In the genomic region with DNA sequence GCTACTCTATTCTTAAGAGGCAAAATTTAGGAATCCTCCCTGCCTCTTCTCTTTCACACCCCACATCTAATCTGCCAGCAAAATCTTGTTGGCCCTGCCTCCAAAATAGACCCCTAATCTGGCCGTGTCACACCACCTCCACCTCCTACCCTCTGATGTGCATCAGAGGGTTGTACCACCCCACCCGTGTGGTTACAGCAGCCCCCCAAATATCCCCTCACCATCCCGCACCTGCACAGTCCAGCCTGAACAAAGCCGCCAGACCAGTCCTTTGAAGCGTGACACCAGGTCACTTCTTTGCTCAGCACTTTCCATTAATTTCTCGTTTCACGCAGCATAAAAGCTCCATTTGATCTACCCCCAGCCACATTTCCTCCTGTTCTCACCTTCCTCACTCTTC, we compare ENCODE assay signal across 9 cellular contexts. TPM values are rescaled to one million over a fixed set of nuclear protein-coding genes. Genes with fewer than 3 reads are reported as not detected.
DNase-seq lines count a peak whose midpoint lies in the region; ATAC-seq, FAIRE-seq and TF ChIP-seq lines count a peak whose summit lies in the region.
"Had no signal": no experiment of that assay in that cellular context is flagged by ENCODE, and none has a peak within 500 bp of the region (broad histone marks: within the 10 kb centered on the region; RNA-seq: fewer than 3 reads in every experiment).

No MANE protein-coding gene starts in this region.

- no peak for TF ChIP-seq RAD21 in HepG2 (CRISPR knock-in tag; IDR thresholded peaks at IDR 0.05)

- H3K79me2 ChIP-seq in HepG2 (ENCODE audit: insufficient read depth, low read length): peaks cover 7% of the 10 kb centered on the region

- H3K4me2 ChIP-seq in HepG2 (ENCODE audit: low read depth, low read length): peak overlapping the region; percentile 97

- peak overlapping the region; percentile 18 to 94 (median 76) for H3K27ac Mint-ChIP-seq in naive thymus-derived CD4-positive, alpha-beta T cell

- TF ChIP-seq EP300 in HepG2 (IDR thresholded peaks at IDR 0.05; ENCODE audit: low read depth in 2 of 2, low read length in 2 of 2) (no peak), HepG2 (CRISPR knock-in tag; IDR thresholded peaks at IDR 0.05; ENCODE audit: borderline replicate concordance) (no peak), upper lobe of left lung (IDR thresholded peaks at IDR 0.05) (no peak)

- no peak for TF ChIP-seq CTCF in HepG2 (CRISPR knock-in tag; IDR thresholded peaks at IDR 0.05)
- TF ChIP-seq CTCF in right lobe of liver (IDR thresholded peaks at IDR 0.05): no peak
- no peak for TF ChIP-seq CTCF in body of pancreas (IDR thresholded peaks at IDR 0.05)
- no peak for TF ChIP-seq CTCF in uterus (IDR thresholded peaks at IDR 0.05)
- no peak for TF ChIP-seq CTCF in upper lobe of left lung (IDR thresholded peaks at IDR 0.05)

- H3K4me3 Mint-ChIP-seq in naive thymus-derived CD4-positive, alpha-beta T cell: peak overlapping the region; percentile 57 to 94 (median 82)

- H3K27ac ChIP-seq in HepG2 (ENCODE audit: extremely low read length, insufficient read depth, low read length): no peak overlapping the region
- no peak overlapping the region for H3K27ac ChIP-seq in right lobe of liver
- peak overlapping the region in 3 of 4 donors; percentile 97 to 98 (median 98) for H3K27ac ChIP-seq in body of pancreas
- peak overlapping the region; percentile 83 for H3K27ac ChIP-seq in naive thymus-derived CD4-positive, alpha-beta T cell (ENCODE audit: low read depth, low read length)
- H3K27ac ChIP-seq in uterus: peak overlapping the region; percentile 79 to 91
- peak overlapping the region in 2 of 4 donors; percentile 88 to 94 for H3K27ac ChIP-seq in upper lobe of left lung

- H2AFZ ChIP-seq in HepG2 (ENCODE audit: low read length): peak overlapping the region; percentile 83

- H3K4me1 ChIP-seq in HepG2 (ENCODE audit: insufficient read depth, low read length) (peaks cover 45% of the 10 kb centered on the region), right lobe of liver (peaks cover 0 to 8% (median 0%) of the 10 kb centered on the region in 4 donors), body of pancreas (peaks cover 50% of the 10 kb centered on the region), uterus (peaks cover 0 to 4% of the 10 kb centered on the region in 2 donors), upper lobe of left lung (peaks cover 12 to 30% (median 21%) of the 10 kb centered on the region in 4 donors)
- peaks cover 30 to 36% of the 10 kb centered on the region in 2 donors for H3K4me1 ChIP-seq in naive thymus-derived CD4-positive, alpha-beta T cell (ENCODE audit: control insufficient read depth in 2 of 2, insufficient read depth in 2 of 2, low read length in 2 of 2)

- DNase-seq in HepG2 (ENCODE audit: low spot score) (no peak), right lobe of liver (no peak), body of pancreas (peak in 1 of 4 donors; percentile 8), uterus (no peak), OCI-M1 (lab: John Stamatoyannopoulos, UW) (no peak), COLO668 (lab: John Stamatoyannopoulos, UW; ENCODE audit: unreplicated experiment) (no peak), upper lobe of left lung (no peak)
- no peak for DNase-seq in naive thymus-derived CD4-positive, alpha-beta T cell
- DNase-seq: DMS 273 treated with DMSO at 0.1 percent for 48 hours had no signal

- H3K9me3 Mint-ChIP-seq in naive thymus-derived CD4-positive, alpha-beta T cell: no peaks in the 10 kb centered on the region

- H3K4me1 Mint-ChIP-seq in naive thymus-derived CD4-positive, alpha-beta T cell: peaks cover 32 to 50% (median 48%) of the 10 kb centered on the region in 7 donors

- H3K9me3 ChIP-seq in HepG2 (ENCODE audit: low read length): no peaks in the 10 kb centered on the region
- no peaks in the 10 kb centered on the region for H3K9me3 ChIP-seq in right lobe of liver
- H3K9me3 ChIP-seq in body of pancreas: no peaks in the 10 kb centered on the region
- no peaks in the 10 kb centered on the region for H3K9me3 ChIP-seq in naive thymus-derived CD4-positive, alpha-beta T cell (ENCODE audit: control insufficient read depth in 2 of 3, low read length in 3 of 3)
- no peaks in the 10 kb centered on the region for H3K9me3 ChIP-seq in uterus
- H3K9me3 ChIP-seq in upper lobe of left lung: no peaks in the 10 kb centered on the region

- CTCF ChIA-PET in HepG2 (lab: Yijun Ruan, JAX; ENCODE audit: low intra/inter-chr PET ratio, low total read pairs): no interaction called here
- CTCF ChIA-PET in naive thymus-derived CD4-positive, alpha-beta T cell (lab: Charles Lee): interaction anchor here (0.6 kb wide), 1 partner anchor 1342 kb away, joined by 3 read pairs; no protein-coding TSS in a partner anchor

- H3K4me3 ChIP-seq in HepG2 (replicated peaks in 1 of 3; ENCODE audit: insufficient read depth in 1 of 3, low read depth in 2 of 3, low read length in 3 of 3): peak overlapping the region; percentile 80 to 96 (median 92)
- H3K4me3 ChIP-seq in right lobe of liver: no peak overlapping the region
- H3K4me3 ChIP-seq in body of pancreas: no peak overlapping the region
- peak overlapping the region; percentile 67 for H3K4me3 ChIP-seq in naive thymus-derived CD4-positive, alpha-beta T cell (ENCODE audit: low read length)
- peak overlapping the region in 1 of 2 donors; percentile 41 for H3K4me3 ChIP-seq in uterus
- peak overlapping the region in 1 of 4 donors; percentile 93 for H3K4me3 ChIP-seq in upper lobe of left lung

- BruUV-seq in HepG2 (replicated peaks; lab: Mats Ljungman, UMichigan): no TSS peak

- 8% methylated on average over 7 of the region's 7 CpGs for WGBS in HepG2 (ENCODE audit: low lambda C conversion rate)
- 94% methylated on average over 5 of the region's 7 CpGs for WGBS in right lobe of liver (ENCODE audit: insufficient coverage, low coverage, low lambda C conversion rate, missing lambda C conversion rate)
- WGBS in body of pancreas, 2 donors: 94 to 96% methylated on average over 7 of the region's 7 CpGs
- WGBS in upper lobe of left lung, 2 donors: 95 to 98% methylated on average over 7 of the region's 7 CpGs

- POLR2A ChIA-PET in HepG2 (lab: Yijun Ruan, JAX): interaction anchor here (2.0 kb wide), 1 partner anchor 83 kb away, joined by 7 read pairs; a partner anchor contains a TSS
- POLR2A ChIA-PET in naive thymus-derived CD4-positive, alpha-beta T cell (lab: Charles Lee): interaction anchor here (1.0 to 2.6 kb wide), 3 partner anchors 10 to 57 kb away, joined by 3 to 16 read pairs (median 4); no protein-coding TSS in a partner anchor

- FAIRE-seq in HepG2 (lab: Jason Lieb, UNC): no peak

- intact Hi-C loops in HepG2 (cut with micrococcal nuclease; ENCODE audit: unreplicated experiment): no loop called here
- intact Hi-C loops in right lobe of liver (cut with DNase I): no loop called here
- intact Hi-C loops in body of pancreas (cut with DNase I): no loop called here
- intact Hi-C loops in naive thymus-derived CD4-positive, alpha-beta T cell (cut with micrococcal nuclease): loop anchor here (5.0 to 10.0 kb wide), 4 partner anchors 53 to 941 kb away; no protein-coding TSS in a partner anchor
- intact Hi-C loops in uterus (cut with DNase I; ENCODE audit: low total_unique reads): no loop called here

- no peaks in the 10 kb centered on the region for H4K20me1 ChIP-seq in HepG2 (ENCODE audit: insufficient read depth, low read length)

- ATAC-seq in HepG2 (peak; percentile 44), right lobe of liver (no peak), body of pancreas (no peak), upper lobe of left lung (ENCODE audit: low FRiP score in 2 of 2) (no peak)
- ATAC-seq in naive thymus-derived CD4-positive, alpha-beta T cell: no peak

- peaks cover 0 to 20% (median 0%) of the 10 kb centered on the region in 5 donors for H3K27me3 Mint-ChIP-seq in naive thymus-derived CD4-positive, alpha-beta T cell

- peaks cover 0 to 10% (median 0%) of the 10 kb centered on the region in 5 donors for H3K36me3 Mint-ChIP-seq in naive thymus-derived CD4-positive, alpha-beta T cell

- peak overlapping the region; percentile 75 for H3K9ac ChIP-seq in HepG2 (ENCODE audit: insufficient read depth, low read depth, low read length)

- no peak for TF ChIP-seq POLR2A in HepG2 (IDR thresholded peaks at IDR 0.05; ENCODE audit: insufficient read depth in 1 of 2, low read depth in 2 of 2, low read length in 2 of 2)
- no peak for TF ChIP-seq POLR2A in right lobe of liver (IDR thresholded peaks at IDR 0.05)
- no peak for TF ChIP-seq POLR2A in body of pancreas (IDR thresholded peaks at IDR 0.05)
- TF ChIP-seq POLR2A in uterus (IDR thresholded peaks at IDR 0.05): no peak
- TF ChIP-seq POLR2A in upper lobe of left lung (IDR thresholded peaks at IDR 0.05): no peak

- H3K27me3 ChIP-seq in HepG2 (ENCODE audit: control insufficient read depth in 1 of 2, insufficient read depth in 2 of 2, low read length in 2 of 2) (peaks cover 1 to 27% of the 10 kb centered on the region in 2 experiments; a peak in 3 of 5 replicates), right lobe of liver (no peaks in the 10 kb centered on the region), body of pancreas (no peaks in the 10 kb centered on the region), uterus (no peaks in the 10 kb centered on the region), upper lobe of left lung (no peaks in the 10 kb centered on the region)
- no peaks in the 10 kb centered on the region for H3K27me3 ChIP-seq in naive thymus-derived CD4-positive, alpha-beta T cell (ENCODE audit: control insufficient read depth in 2 of 2, insufficient read depth in 2 of 2, low read length in 2 of 2)

- H3K36me3 ChIP-seq in HepG2 (replicated peaks in 1 of 2; ENCODE audit: control insufficient read depth in 1 of 2, insufficient read depth in 2 of 2, low read length in 2 of 2) (no peaks in the 10 kb centered on the region), right lobe of liver (no peaks in the 10 kb centered on the region), body of pancreas (replicated peaks in 1 of 2; ENCODE audit: insufficient read depth in 1 of 2, low read depth in 2 of 2) (no peaks in the 10 kb centered on the region), uterus (no peaks in the 10 kb centered on the region), upper lobe of left lung (no peaks in the 10 kb centered on the region)
- no peaks in the 10 kb centered on the region for H3K36me3 ChIP-seq in naive thymus-derived CD4-positive, alpha-beta T cell (ENCODE audit: control insufficient read depth in 2 of 3, insufficient read depth in 3 of 3, low read length in 3 of 3)

- in situ Hi-C loops in HepG2 (cut with HindIII; ENCODE audit: extremely low pct_ligation_motif_present, low pct_unique_long_range_greater_than_20kb): no loop called here

RNA-seq across cellular contexts. Expression of a gene that starts 0.8 kb away (rescaled TPM):
- total RNA-seq in HepG2 (2016; rRNA removed; fragmentation: Illumina TruSeq; extraction: Trizol): 28.4 and 30.3 TPM in 2 replicates
- 4.1 and 5.8 TPM in 2 replicates for total RNA-seq in HepG2 (2016; cell fraction: cytosol; rRNA removed; fragmentation: Illumina TruSeq; extraction: Trizol; ENCODE audit: low read depth)
- 29.5 and 30.7 TPM in 2 replicates for total RNA-seq in HepG2 (2016; cell fraction: insoluble cytoplasmic fraction; rRNA removed; fragmentation: Illumina TruSeq; extraction: Trizol)
- 12.3 and 13.8 TPM in 2 replicates for total RNA-seq in HepG2 (2016; cell fraction: membrane; rRNA removed; fragmentation: Illumina TruSeq; extraction: Trizol)
- total RNA-seq in HepG2 (2016; cell fraction: nucleus; rRNA removed; fragmentation: Illumina TruSeq; extraction: Trizol): 39.8 and 40.1 TPM in 2 replicates
- 55.5 and 76.1 TPM in 2 replicates for polyA plus RNA-seq in HepG2 (2011; rRNA removed)
- 65.7 and 89.1 TPM in 2 replicates for polyA plus RNA-seq in HepG2 (2011; cell fraction: cytosol; rRNA removed)
- 262 and 282 TPM in 2 replicates for polyA plus RNA-seq in HepG2 (2011; cell fraction: nucleus; rRNA removed)
- 18.0 and 24.0 TPM in 2 replicates for polyA plus RNA-seq in HepG2 (2012)
- polyA plus RNA-seq in HepG2 (2016; cell fraction: cytosol; fragmentation: Illumina TruSeq; extraction: Trizol; ENCODE audit: low read depth): 2.7 and 2.8 TPM in 2 replicates
- 25.0 and 28.1 TPM in 2 replicates for polyA plus RNA-seq in HepG2 (2016; cell fraction: insoluble cytoplasmic fraction; fragmentation: Illumina TruSeq; extraction: Trizol; ENCODE audit: low read depth)
- 6.2 and 7.9 TPM in 2 replicates for polyA plus RNA-seq in HepG2 (2016; cell fraction: membrane; fragmentation: Illumina TruSeq; extraction: Trizol; ENCODE audit: low read depth)
- polyA plus RNA-seq in HepG2 (2016; cell fraction: nucleus; fragmentation: Illumina TruSeq; extraction: Trizol; ENCODE audit: insufficient read depth, low read depth): 37.8 and 41.4 TPM in 2 replicates
- 225 and 394 TPM in 2 replicates for polyA minus RNA-seq in HepG2 (2011; rRNA and poly(A)+ RNA removed; ENCODE audit: low replicate concordance)
- 40.2 and 54.6 TPM in 2 replicates for polyA minus RNA-seq in HepG2 (2011; cell fraction: cytosol; rRNA and poly(A)+ RNA removed)
- polyA minus RNA-seq in HepG2 (2011; cell fraction: nucleus; rRNA and poly(A)+ RNA removed): 110 and 137 TPM in 2 replicates
- 10 to 100 TPM; 13.9 to 57.8 (median 29.4) TPM for total RNA-seq in right lobe of liver
- total RNA-seq in body of pancreas: 100 to 1,000 TPM in 1 of 2 donors, 10 to 100 TPM in 1; 77.6 to 104 TPM
- total RNA-seq in naive thymus-derived CD4-positive, alpha-beta T cell: 100 to 1,000 TPM in 1 of 5 experiments, 10 to 100 TPM in 4; 44.1 to 100 (median 60.7) TPM
- polyA plus RNA-seq in naive thymus-derived CD4-positive, alpha-beta T cell: 10 to 100 TPM; 15.7 to 19.2 TPM
- total RNA-seq in uterus: 100 to 1,000 TPM in 2 of 4 donors, 10 to 100 TPM in 2; 41.0 to 188 (median 92.0) TPM
- total RNA-seq in upper lobe of left lung: 100 to 1,000 TPM in 2 of 6 donors, 10 to 100 TPM in 4; 40.6 to 132 (median 57.8) TPM

Comparison
In these comparisons a context has a peak if more than half of its experiments do, and no peak if none do; other contexts are left out.
1. H3K4me3 ChIP-seq: peak in HepG2 (3 of 3) and naive thymus-derived CD4-positive, alpha-beta T cell (single experiment); none in right lobe of liver (0 of 3) and body of pancreas (0 of 2).
2. H3K27ac ChIP-seq: peak in body of pancreas (3 of 4), naive thymus-derived CD4-positive, alpha-beta T cell (single experiment) and uterus (2 of 2); none in HepG2 (single experiment) and right lobe of liver (0 of 3).
3. intact Hi-C loops: an anchor here in naive thymus-derived CD4-positive, alpha-beta T cell (5.0 to 10.0 kb wide); none called in HepG2, right lobe of liver, body of pancreas and uterus.